In genomic region chr1:232983375-232983774, GRCh38 we compare ENCODE assay signal across 35 cellular contexts.
"Had no signal": no experiment of that assay in that cellular context is flagged by ENCODE, and none has a peak within 500 bp of the region (broad histone marks: within the 10 kb centered on the region; RNA-seq: fewer than 3 reads in every experiment).

No MANE protein-coding gene starts in this region.

- H3K27me3 Mint-ChIP-seq: activated B cell treated with CpG ODN at 0.5 μM for 24 hours; activated CD8-positive, alpha-beta memory T cell treated with anti-CD3 and anti-CD28 coated beads, Interleukin-2, amount 10 ng/mL, durations not matched to agents 7 days and 5 days; activated CD8-positive, alpha-beta T cell treated with anti-CD3 and anti-CD28 coated beads for 36 hours; activated naive CD4-positive, alpha-beta T cell treated with anti-CD3 and anti-CD28 coated beads, Interleukin-2, amount 10 ng/mL, durations not matched to agents 7 days and 5 days; activated naive CD8-positive, alpha-beta T cell treated with anti-CD3 and anti-CD28 coated beads, Interleukin-2, amount 10 ng/mL, durations not matched to agents 7 days and 5 days; activated T-cell treated with anti-CD3 and anti-CD28 coated beads, Interleukin-2, amount 50 U/mL, for 24 hours; brain; T-helper 17 cell had no signal

- FAIRE-seq: endometrium, endothelial cell of umbilical vein had no signal

- ATAC-seq: activated CD4-positive, CD25-positive, alpha-beta regulatory T cell treated with anti-CD3 and anti-CD28 coated beads, Interleukin-2, amount 50 U/mL, for 24 hours; activated CD8-positive, alpha-beta memory T cell treated with anti-CD3 and anti-CD28 coated beads, Interleukin-2, amount 10 ng/mL, durations not matched to agents 7 days and 5 days; activated CD8-positive, alpha-beta T cell treated with anti-CD3 and anti-CD28 coated beads for 36 hours; activated naive CD4-positive, alpha-beta T cell treated with anti-CD3 and anti-CD28 coated beads, Interleukin-2, amount 50 U/mL, for 72 hours; activated T-cell treated with anti-CD3 and anti-CD28 coated beads, Interleukin-2, amount 50 U/mL, for 72 hours; T-helper 17 cell had no signal

- H3K9me3 ChIP-seq: ascending aorta, breast epithelium, colonic mucosa, esophagus squamous epithelium, heart left ventricle had no signal

- H3K9me3 Mint-ChIP-seq: activated B cell treated with CpG ODN at 0.5 μM for 24 hours; activated CD8-positive, alpha-beta T cell treated with anti-CD3 and anti-CD28 coated beads for 36 hours; activated T-cell treated with anti-CD3 and anti-CD28 coated beads, Interleukin-2, amount 50 U/mL, for 24 hours; activated T-cell treated with anti-CD3 and anti-CD28 coated beads, Interleukin-2, amount 50 U/mL, for 72 hours; brain; T-helper 2 cell treated with Interferon-gamma antibody and Interleukin-4, amounts not matched to agents 5 μg/mL and 100 μg/mL, for 36 hours had no signal

- H3K27ac ChIP-seq: ascending aorta, breast epithelium, cardiac muscle cell, colonic mucosa, epithelial cell of prostate, esophagus squamous epithelium, heart left ventricle, WERI-Rb-1 had no signal

- H3K36me3 ChIP-seq: breast epithelium, cardiac muscle cell, colonic mucosa had no signal

- H3K27me3 ChIP-seq: ascending aorta, breast epithelium, cardiac muscle cell, colonic mucosa, esophagus squamous epithelium, heart left ventricle had no signal

- H3K27ac Mint-ChIP-seq: activated B cell treated with CpG ODN at 0.5 μM for 24 hours; activated CD8-positive, alpha-beta memory T cell treated with anti-CD3 and anti-CD28 coated beads, Interleukin-2, amount 10 ng/mL, durations not matched to agents 7 days and 5 days; activated CD8-positive, alpha-beta T cell treated with anti-CD3 and anti-CD28 coated beads for 36 hours; activated naive CD8-positive, alpha-beta T cell treated with anti-CD3 and anti-CD28 coated beads, Interleukin-2, amount 10 ng/mL, durations not matched to agents 7 days and 5 days; activated T-cell treated with anti-CD3 and anti-CD28 coated beads, Interleukin-2, amount 50 U/mL, for 72 hours; T-helper 2 cell treated with Interferon-gamma antibody and Interleukin-4, amounts not matched to agents 5 μg/mL and 100 μg/mL, for 36 hours had no signal

- H3K4me3 Mint-ChIP-seq: activated B cell treated with CpG ODN at 0.5 μM for 24 hours; activated CD8-positive, alpha-beta memory T cell treated with anti-CD3 and anti-CD28 coated beads, Interleukin-2, amount 10 ng/mL, durations not matched to agents 7 days and 5 days; activated CD8-positive, alpha-beta T cell treated with anti-CD3 and anti-CD28 coated beads for 36 hours; activated naive CD4-positive, alpha-beta T cell treated with anti-CD3 and anti-CD28 coated beads, Interleukin-2, amount 10 ng/mL, durations not matched to agents 7 days and 5 days; activated naive CD8-positive, alpha-beta T cell treated with anti-CD3 and anti-CD28 coated beads, Interleukin-2, amount 10 ng/mL, durations not matched to agents 7 days and 5 days; activated T-cell treated with anti-CD3 and anti-CD28 coated beads, Interleukin-2, amount 50 U/mL, for 24 hours; activated T-cell treated with anti-CD3 and anti-CD28 coated beads, Interleukin-2, amount 50 U/mL, for 72 hours; brain; T-helper 17 cell; T-helper 2 cell treated with Interferon-gamma antibody and Interleukin-4, amounts not matched to agents 5 μg/mL and 100 μg/mL, for 36 hours had no signal

- DNase-seq: activated B cell treated with CpG ODN at 0.5 μM for 24 hours; activated CD4-positive, alpha-beta T cell treated with anti-CD3 and anti-CD28 coated beads for 48 hours; activated CD4-positive, alpha-beta T cell treated with anti-CD3 and anti-CD28 coated beads, Interleukin-2, amount 50 U/mL, for 1 hour; activated CD4-positive, alpha-beta T cell treated with anti-CD3 and anti-CD28 coated beads, Interleukin-2, amount 50 U/mL, for 48 hours; activated CD8-positive, alpha-beta memory T cell treated with anti-CD3 and anti-CD28 coated beads, Interleukin-2, amount 10 ng/mL, durations not matched to agents 7 days and 5 days; activated CD8-positive, alpha-beta memory T cell treated with anti-CD3 and anti-CD28 coated beads, Interleukin-2, amount 50 U/mL, for 48 hours; activated CD8-positive, alpha-beta T cell treated with anti-CD3 and anti-CD28 coated beads for 36 hours; activated gamma-delta T cell; activated naive CD4-positive, alpha-beta T cell; activated naive CD4-positive, alpha-beta T cell treated with anti-CD3 and anti-CD28 coated beads, Interleukin-2, amount 10 ng/mL, durations not matched to agents 7 days and 5 days; activated naive CD8-positive, alpha-beta T cell treated with anti-CD3 and anti-CD28 coated beads, Interleukin-2, amount 10 ng/mL, durations not matched to agents 7 days and 5 days; activated T-cell treated with anti-CD3 and anti-CD28 coated beads for 4 hours; activated T-cell treated with anti-CD3 and anti-CD28 coated beads, Interleukin-2, amount 50 U/mL, for 24 hours; activated T-cell treated with anti-CD3 and anti-CD28 coated beads, Interleukin-2, amount 50 U/mL, for 72 hours; central memory CD4-positive, alpha-beta T cell; cerebellar nuclear complex; colonic mucosa; effector CD8-positive, alpha-beta T cell; esophagus squamous epithelium; foreskin melanocyte; glutamatergic neuron; heart left ventricle; T-helper 1 cell; T-helper 17 cell; WERI-Rb-1 had no signal

- H3K4me1 ChIP-seq: ascending aorta, breast epithelium, colonic mucosa had no signal

- H3K4me3 ChIP-seq: ascending aorta, breast epithelium, cardiac muscle cell, colonic mucosa, esophagus squamous epithelium, heart left ventricle had no signal
